ENCODE assay signal across 8 cellular contexts in genomic region chr15:67520276-67520975, GRCh38. TPM values are rescaled to one million over a fixed set of nuclear protein-coding genes. Genes with fewer than 3 reads are reported as not detected.
DNase-seq lines count a peak whose midpoint lies in the region; ATAC-seq and TF ChIP-seq lines count a peak whose summit lies in the region.

No MANE protein-coding gene starts in this region.

- H3K27ac Mint-ChIP-seq in activated CD4-positive, alpha-beta memory T cell treated with anti-CD3 and anti-CD28 coated beads for 36 hours = peak overlapping the region; percentile 88

- H3K9me3 ChIP-seq in right cardiac atrium (ENCODE audit: control insufficient read depth, low read length) = no peaks in the 10 kb centered on the region
- no peaks in the 10 kb centered on the region for H3K9me3 ChIP-seq in sigmoid colon

- WGBS in right cardiac atrium = 29% methylated on average over 22 of the region's 22 CpGs
- 8 to 21% methylated on average over 22 of the region's 22 CpGs for WGBS in sigmoid colon, 2 donors

- no peak for TF ChIP-seq POLR2A in sigmoid colon (IDR thresholded peaks at IDR 0.05)

- ATAC-seq in GM21526 (IDR thresholded peaks at IDR 0.05; ENCODE audit: low FRiP score, unreplicated experiment) = peak; percentile 12
- ATAC-seq in right cardiac atrium = no peak
- ATAC-seq in HG02973 (IDR thresholded peaks at IDR 0.05; ENCODE audit: unreplicated experiment) = no peak

- POLR2A ChIA-PET in AG04449 (lab: Yijun Ruan, JAX) = no interaction called here
- POLR2A ChIA-PET in activated CD4-positive, alpha-beta memory T cell treated with anti-CD3 and anti-CD28 coated beads for 36 hours (lab: Charles Lee) = interaction anchor here (0.5 to 2.8 kb wide), 2 partner anchors 23 to 464 kb away, joined by 3 to 20 read pairs; partner anchors contain the start of gene MAP2K5

- intact Hi-C loops in activated CD4-positive, alpha-beta memory T cell treated with anti-CD3 and anti-CD28 coated beads for 36 hours (cut with micrococcal nuclease) = loop anchor here (10.0 kb wide), 1 partner anchor 534 kb away; the partner anchor contains the start of gene PIAS1
- intact Hi-C loops in right cardiac atrium (cut with DNase I) (loop anchor here in 1 of 4 donors (5.0 kb wide), 1 partner anchor 317 kb away; no protein-coding TSS in a partner anchor), sigmoid colon (cut with DNase I) (loop anchor here (5.0 to 10.0 kb wide), 3 partner anchors 266 to 712 kb away; partner anchors contain the start of genes AAGAB and IQCH)

- peak overlapping the region; percentile 85 for H3K4me3 Mint-ChIP-seq in activated CD4-positive, alpha-beta memory T cell treated with anti-CD3 and anti-CD28 coated beads for 36 hours

- TF ChIP-seq EP300 in sigmoid colon (IDR thresholded peaks at IDR 0.05) = no peak

- CTCF ChIA-PET in AG04449 (lab: Yijun Ruan, JAX) = interaction anchor here (0.6 to 1.0 kb wide), 2 partner anchors 13 to 311 kb away, joined by 3 read pairs; no protein-coding TSS in a partner anchor
- CTCF ChIA-PET in activated CD4-positive, alpha-beta memory T cell treated with anti-CD3 and anti-CD28 coated beads for 36 hours (lab: Charles Lee) = interaction anchor here (1.0 to 1.8 kb wide), 2 partner anchors 63 to 316 kb away, joined by 4 to 5 read pairs; no protein-coding TSS in a partner anchor

- peaks cover 2% of the 10 kb centered on the region for H3K36me3 Mint-ChIP-seq in activated CD4-positive, alpha-beta memory T cell treated with anti-CD3 and anti-CD28 coated beads for 36 hours

- H3K27ac ChIP-seq in right cardiac atrium (ENCODE audit: low read length) (peak overlapping the region; percentile 94), sigmoid colon (peak overlapping the region; percentile 92 to 98 (median 96))

- H3K27me3 Mint-ChIP-seq in activated CD4-positive, alpha-beta memory T cell treated with anti-CD3 and anti-CD28 coated beads for 36 hours = no peaks in the 10 kb centered on the region

- H3K36me3 ChIP-seq in sigmoid colon = peaks cover 0 to 16% (median 0%) of the 10 kb centered on the region in 4 donors

- DNase-seq in AG04449 (ENCODE audit: low read depth, low spot score) (no peak), right cardiac atrium (no peak), sigmoid colon (no peak), NCI-H2107 (lab: John Stamatoyannopoulos, UW) (no peak)
- DNase-seq in activated CD4-positive, alpha-beta memory T cell treated with anti-CD3 and anti-CD28 coated beads for 36 hours = no peak
- no peak for DNase-seq in activated CD4-positive, alpha-beta T cell treated with anti-CD3 and anti-CD28 coated beads for 48 hours

- TF ChIP-seq CTCF in AG04449 (IDR thresholded peaks at IDR 0.05; ENCODE audit: insufficient read depth, low read length, missing control alignments) = no peak
- TF ChIP-seq CTCF in sigmoid colon (IDR thresholded peaks at IDR 0.05) = no peak

- no peaks in the 10 kb centered on the region for H3K27me3 ChIP-seq in right cardiac atrium (ENCODE audit: control insufficient read depth, insufficient read depth)
- no peaks in the 10 kb centered on the region for H3K27me3 ChIP-seq in sigmoid colon

- H3K4me1 Mint-ChIP-seq in activated CD4-positive, alpha-beta memory T cell treated with anti-CD3 and anti-CD28 coated beads for 36 hours (ENCODE audit: low read depth) = peaks cover 23% of the 10 kb centered on the region

- H3K4me3 ChIP-seq in AG04449 (ENCODE audit: low read depth, low read length) (peak overlapping the region; percentile 87), right cardiac atrium (ENCODE audit: low read length) (peak overlapping the region; percentile 72), sigmoid colon (peak overlapping the region; percentile 30 to 86 (median 84))

- no peaks in the 10 kb centered on the region for H3K9me3 Mint-ChIP-seq in activated CD4-positive, alpha-beta memory T cell treated with anti-CD3 and anti-CD28 coated beads for 36 hours

- H3K4me1 ChIP-seq in right cardiac atrium (ENCODE audit: control insufficient read depth, insufficient read depth, low read length) (no peaks in the 10 kb centered on the region), sigmoid colon (peaks cover 0 to 27% (median 22%) of the 10 kb centered on the region in 4 donors)

RNA-seq across cellular contexts. Expression of gene C15orf61, which starts 0.5 kb away (rescaled TPM):
- total RNA-seq in activated CD4-positive, alpha-beta memory T cell treated with anti-CD3 and anti-CD28 coated beads for 36 hours = 1 to 10 TPM; 4.1 to 4.3 TPM
- total RNA-seq in right cardiac atrium (10 to 100 TPM; 10.1 to 11.1 (median 10.3) TPM), sigmoid colon (1 to 10 TPM; 2.8 to 8.6 (median 5.7) TPM)
- polyA plus RNA-seq in right cardiac atrium (5.9 TPM), sigmoid colon (1 to 10 TPM; 1.8 to 4.9 (median 2.2) TPM)

RNA-seq across cellular contexts. Expression of gene MAP2K5, which starts 22.1 kb away (rescaled TPM):
- 10 to 100 TPM; 16.5 to 17.4 TPM for total RNA-seq in activated CD4-positive, alpha-beta memory T cell treated with anti-CD3 and anti-CD28 coated beads for 36 hours
- total RNA-seq in right cardiac atrium (10 to 100 TPM; 12.5 to 16.6 (median 15.4) TPM), sigmoid colon (10 to 100 TPM; 13.2 to 19.4 (median 15.7) TPM)
- polyA plus RNA-seq in right cardiac atrium (9.0 TPM), sigmoid colon (10 to 100 TPM; 11.3 to 16.2 (median 13.2) TPM)
